Comparison of ENCODE assay signal across 1 cellular context in the genomic region with DNA sequence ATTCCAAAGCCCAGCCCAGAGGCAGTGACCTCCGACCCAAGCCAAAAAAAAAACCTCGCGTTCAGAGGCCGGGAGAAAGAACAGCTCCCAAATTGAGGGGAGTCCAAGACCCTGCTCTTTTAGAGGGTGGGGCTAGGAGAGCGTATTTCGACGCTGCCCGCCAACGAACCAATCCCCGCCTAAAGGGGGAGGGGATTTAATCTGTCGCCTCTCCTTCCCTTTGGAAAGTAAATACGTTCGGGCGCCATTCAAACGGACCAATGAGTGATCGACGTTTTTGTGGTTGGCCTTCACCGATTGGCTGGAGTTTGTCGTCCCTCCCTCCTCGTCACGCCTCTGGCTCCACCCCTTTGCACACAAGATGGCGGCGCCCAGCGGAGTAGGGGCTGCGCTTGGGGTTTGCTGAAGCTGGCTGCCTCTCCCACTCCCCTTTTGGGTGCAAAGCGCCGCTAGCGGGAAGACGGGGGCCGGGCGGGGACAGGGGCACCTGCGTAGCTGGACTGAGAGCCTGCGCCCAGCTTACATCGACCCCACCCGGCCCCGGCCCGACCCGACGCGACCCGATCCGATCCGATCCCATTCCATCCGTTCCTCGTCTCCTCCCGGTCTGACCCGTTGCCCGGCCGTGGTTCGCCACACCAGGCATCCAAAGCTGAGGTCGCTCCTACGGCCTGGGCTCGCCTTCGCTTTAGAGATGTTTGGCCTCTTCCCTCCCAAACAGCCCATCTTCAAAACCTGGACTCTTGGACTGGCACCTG.
TF ChIP-seq lines count a peak whose summit lies in the region.

Gene RNF26 (plus strand): TSS at position 355 of the 758 bp plus-strand sequence. CDS start 596 bp downstream, outside the sequence.

TF ChIP-seq in liver, 16 proteins besides CTCF, POLR2A, EP300 and RAD21 (continued from another document):
- TF ChIP-seq REST (IDR thresholded peaks at IDR 0.05) (peak; percentile 40), FOXA1 (IDR thresholded peaks at IDR 0.05) (peak; percentile 78), SP1 (IDR thresholded peaks at IDR 0.05) (peak; percentile 75), FOXA2 (IDR thresholded peaks at IDR 0.05) (peak; percentile 88)
